In genomic region chr18:12391487-12392136, GRCh38 we compare ENCODE assay signal across 8 cellular contexts. TPM values are rescaled to one million over a fixed set of nuclear protein-coding genes. Genes with fewer than 3 reads are reported as not detected.
DNase-seq lines count a peak whose midpoint lies in the region; FAIRE-seq and TF ChIP-seq lines count a peak whose summit lies in the region.

No MANE protein-coding gene starts in this region.

- H3K36me3 ChIP-seq in ACC112 (ENCODE audit: insufficient read depth, low read length) (no peaks in the 10 kb centered on the region), trophoblast cell (ENCODE audit: control insufficient read depth in 1 of 2, insufficient read depth in 2 of 2, low read length in 2 of 2) (no peaks in the 10 kb centered on the region)

- no peaks in the 10 kb centered on the region for H3K36me3 Mint-ChIP-seq in activated naive CD8-positive, alpha-beta T cell treated with anti-CD3 and anti-CD28 coated beads for 36 hours

- H3K4ac ChIP-seq in trophoblast cell (ENCODE audit: low read depth, low read length), result no peak overlapping the region

- H3K27ac ChIP-seq in ACC112 (ENCODE audit: low read depth, low read length) (no peak overlapping the region), trophoblast cell (ENCODE audit: low read depth, low read length) (no peak overlapping the region)

- H3K4me2 ChIP-seq in trophoblast cell (ENCODE audit: low read length), result no peak overlapping the region

- no peak overlapping the region for H2BK5ac ChIP-seq in trophoblast cell (ENCODE audit: low read depth, low read length, poor library complexity)

- H3K23ac ChIP-seq in trophoblast cell (ENCODE audit: low read length), result no peak overlapping the region

- no peak overlapping the region for H3K27ac Mint-ChIP-seq in activated naive CD8-positive, alpha-beta T cell treated with anti-CD3 and anti-CD28 coated beads for 36 hours

- no peak overlapping the region for H2AK5ac ChIP-seq in trophoblast cell (ENCODE audit: low read length)

- H3K4me3 Mint-ChIP-seq in activated naive CD8-positive, alpha-beta T cell treated with anti-CD3 and anti-CD28 coated beads for 36 hours, result no peak overlapping the region

- no peaks in the 10 kb centered on the region for H3K79me1 ChIP-seq in trophoblast cell (ENCODE audit: low read length)

- no peak overlapping the region for H4K8ac ChIP-seq in trophoblast cell (ENCODE audit: low read depth, low read length)

- H3K79me2 ChIP-seq in ACC112 (ENCODE audit: control insufficient read depth, insufficient read depth, low read length, unreplicated experiment) (no peaks in the 10 kb centered on the region), trophoblast cell (ENCODE audit: control insufficient read depth, insufficient read depth, low read length, poor library complexity) (no peaks in the 10 kb centered on the region)

- intact Hi-C loops in head of caudate nucleus (cut with DNase I), result loop anchor here (1.0 kb wide), 1 partner anchor 268 kb away; no protein-coding TSS in a partner anchor

- no peak overlapping the region for H3K14ac ChIP-seq in trophoblast cell (ENCODE audit: low read length)

- H3K4me1 Mint-ChIP-seq in activated naive CD8-positive, alpha-beta T cell treated with anti-CD3 and anti-CD28 coated beads for 36 hours, result peaks cover 5% of the 10 kb centered on the region

- H3K9me3 ChIP-seq in trophoblast cell (ENCODE audit: insufficient read depth, low read depth, low read length), result no peaks in the 10 kb centered on the region

- no peak for TF ChIP-seq POLR2A in GM12891 (IDR thresholded peaks at IDR 0.05; ENCODE audit: low read depth, low read length)

- H3K27me3 ChIP-seq in ACC112 (ENCODE audit: insufficient read depth, low read length) (no peaks in the 10 kb centered on the region), trophoblast cell (ENCODE audit: insufficient read depth, low read length) (no peaks in the 10 kb centered on the region)

- H3K18ac ChIP-seq in trophoblast cell (ENCODE audit: low read length), result no peak overlapping the region

- H2AFZ ChIP-seq in ACC112 (ENCODE audit: low read length, unreplicated experiment) (peak overlapping the region; percentile 18), trophoblast cell (ENCODE audit: insufficient read depth, low read length, poor library complexity) (no peak overlapping the region)

- FAIRE-seq in GM12891 (lab: Jason Lieb, UNC) (peak; percentile 38), RCC 7860 (lab: Jason Lieb, UNC) (no peak)

- H3K9ac ChIP-seq in trophoblast cell (ENCODE audit: low read length), result no peak overlapping the region

- H3K27me3 Mint-ChIP-seq in activated naive CD8-positive, alpha-beta T cell treated with anti-CD3 and anti-CD28 coated beads for 36 hours, result peaks cover 5% of the 10 kb centered on the region

- H3K4me1 ChIP-seq in ACC112 (ENCODE audit: control insufficient read depth, insufficient read depth, low read length, unreplicated experiment) (no peaks in the 10 kb centered on the region), trophoblast cell (ENCODE audit: control insufficient read depth in 1 of 2, insufficient read depth in 2 of 2, low read length in 2 of 2) (no peaks in the 10 kb centered on the region)

- H4K91ac ChIP-seq in trophoblast cell (ENCODE audit: low read depth, low read length), result no peak overlapping the region

- no peak overlapping the region for H3K4me3 ChIP-seq in ACC112 (ENCODE audit: low read depth, low read length)
- H3K4me3 ChIP-seq in trophoblast cell (ENCODE audit: low read depth, low read length), result no peak overlapping the region

- no peak overlapping the region for H2BK12ac ChIP-seq in trophoblast cell (ENCODE audit: low read length)

- H2BK120ac ChIP-seq in trophoblast cell (ENCODE audit: insufficient read depth, low read length, poor library complexity), result no peak overlapping the region

- H3K9me3 Mint-ChIP-seq in activated naive CD8-positive, alpha-beta T cell treated with anti-CD3 and anti-CD28 coated beads for 36 hours, result no peaks in the 10 kb centered on the region

- H4K12ac ChIP-seq in trophoblast cell (ENCODE audit: low read depth, low read length), result no peak overlapping the region

- no CpG with 5 or more reads among the region's 9 CpGs for WGBS in trophoblast cell (ENCODE audit: extremely low coverage, insufficient coverage, insufficient read length)

- DNase-seq in GM12891 (ENCODE audit: insufficient read length, low spot score), result peak; percentile 44
- DNase-seq in HS-27A (ENCODE audit: low read depth), result peak; percentile 46
- DNase-seq in RCC 7860 (ENCODE audit: low spot score), result peak; percentile 30
- DNase-seq in activated naive CD8-positive, alpha-beta T cell treated with anti-CD3 and anti-CD28 coated beads for 36 hours, result peak; percentile 43
- DNase-seq in head of caudate nucleus, result peak in 41 of 42 donors; percentile 25 to 89 (median 71)
- peak; percentile 42 to 80 for DNase-seq in trophoblast cell
- no peak for DNase-seq in NK-92 treated with Interleukin-12 subunit alpha and Interleukin-12 subunit beta, amount 100 ng/mL, for 24 hours (lab: John Stamatoyannopoulos, UW)

TF ChIP-seq in GM12891, 5 proteins besides CTCF, POLR2A, EP300 and RAD21:
- TF ChIP-seq POLR2AphosphoS5 (IDR thresholded peaks at IDR 0.05; ENCODE audit: low read depth, low read length) (no peak), PAX5 (IDR thresholded peaks at IDR 0.05; ENCODE audit: insufficient read depth, low read length, severe bottlenecking) (no peak), TAF1 (IDR thresholded peaks at IDR 0.05; ENCODE audit: low read depth, low read length) (no peak), SPI1 (IDR thresholded peaks at IDR 0.05; ENCODE audit: low read depth, low read length) (no peak), POU2F2 (IDR thresholded peaks at IDR 0.05; ENCODE audit: low read depth, low read length) (no peak)

RNA-seq across cellular contexts. Expression of gene AFG3L2, which starts 14.6 kb away (rescaled TPM):
- 47.7 TPM for polyA plus RNA-seq in GM12891 (2012; ENCODE audit: low read depth, missing spikeins)
- 10 to 100 TPM; 80.4 to 80.7 TPM for total RNA-seq in activated naive CD8-positive, alpha-beta T cell treated with anti-CD3 and anti-CD28 coated beads for 36 hours
- polyA plus RNA-seq in trophoblast cell (2013), result 25.2 and 26.2 TPM in 2 replicates

RNA-seq across cellular contexts. Expression of gene PRELID3A, which starts 16.1 kb away (rescaled TPM):
- 7.5 TPM for polyA plus RNA-seq in GM12891 (2012; ENCODE audit: low read depth, missing spikeins)
- total RNA-seq in activated naive CD8-positive, alpha-beta T cell treated with anti-CD3 and anti-CD28 coated beads for 36 hours, result 1 to 10 TPM; 7.4 to 8.2 TPM
- 0.59 and 0.82 TPM in 2 replicates for polyA plus RNA-seq in trophoblast cell (2013)
